In genomic region chr19:44728178-44728577, GRCh38 we compare ENCODE assay signal across 30 cellular contexts. TPM values are rescaled to one million over a fixed set of nuclear protein-coding genes. Genes with fewer than 3 reads are reported as not detected.
A peak's percentile ranks its signal among the peaks of the same experiment; 100 is the strongest.
DNase-seq lines count a peak whose midpoint lies in the region; ATAC-seq, FAIRE-seq and TF ChIP-seq lines count a peak whose summit lies in the region.
"Had no signal": no experiment of that assay in that cellular context is flagged by ENCODE, and none has a peak within 500 bp of the region (broad histone marks: within the 10 kb centered on the region; RNA-seq: fewer than 3 reads in every experiment).

No MANE protein-coding gene starts in this region.

- H3K4me1 Mint-ChIP-seq in activated CD4-positive, alpha-beta memory T cell treated with anti-CD3 and anti-CD28 coated beads for 36 hours (ENCODE audit: low read depth), result peaks cover 23% of the 10 kb centered on the region
- peaks cover 39% of the 10 kb centered on the region for H3K4me1 Mint-ChIP-seq in activated CD4-positive, alpha-beta memory T cell treated with anti-CD3 and anti-CD28 coated beads, Interleukin-2, amount 10 ng/mL, durations not matched to agents 7 days and 5 days

- no peaks in the 10 kb centered on the region for H4K20me1 ChIP-seq in OCI-LY7 (ENCODE audit: insufficient read depth, low read length)
- no peaks in the 10 kb centered on the region for H4K20me1 ChIP-seq in fibroblast of lung (ENCODE audit: control insufficient read depth, extremely low read depth, insufficient read depth, low read length)

- H3K36me3 ChIP-seq in OCI-LY7 (ENCODE audit: insufficient read depth, low read length), result no peaks in the 10 kb centered on the region
- no peaks in the 10 kb centered on the region for H3K36me3 ChIP-seq in fibroblast of lung (ENCODE audit: control insufficient read depth, insufficient read depth, low read length)
- H3K36me3 ChIP-seq: brain microvascular endothelial cell, stomach, thyroid gland had no signal

- peak overlapping the region; percentile 57 to 97 for H3K27ac ChIP-seq in A549
- H3K27ac ChIP-seq in OCI-LY7 (ENCODE audit: low read depth, low read length, poor library complexity, severe bottlenecking), result no peak overlapping the region
- H3K27ac ChIP-seq in fibroblast of lung (ENCODE audit: insufficient read depth, low read length), result no peak overlapping the region
- H3K27ac ChIP-seq: brain microvascular endothelial cell, stomach, thyroid gland had no signal

- ATAC-seq in A549 (no peak), GM19324 (IDR thresholded peaks at IDR 0.05; ENCODE audit: low FRiP score, unreplicated experiment) (no peak), GM21786 (IDR thresholded peaks at IDR 0.05; ENCODE audit: unreplicated experiment) (no peak)
- ATAC-seq: left lobe of liver, T-cell had no signal

- peak overlapping the region; percentile 52; the same call in 1 of the 2 replicates for H2AFZ ChIP-seq in OCI-LY7 (ENCODE audit: low read length)
- H2AFZ ChIP-seq in fibroblast of lung (ENCODE audit: low read length), result peak overlapping the region; percentile 37

- H3K4me3 Mint-ChIP-seq in activated CD4-positive, alpha-beta memory T cell treated with anti-CD3 and anti-CD28 coated beads for 36 hours, result peak overlapping the region; percentile 0
- H3K4me3 Mint-ChIP-seq in activated CD4-positive, alpha-beta memory T cell treated with anti-CD3 and anti-CD28 coated beads, Interleukin-2, amount 10 ng/mL, durations not matched to agents 7 days and 5 days, result no peak overlapping the region
- H3K4me3 Mint-ChIP-seq: memory B cell, T-cell had no signal

- no peaks in the 10 kb centered on the region for H3K27me3 ChIP-seq in fibroblast of lung (ENCODE audit: control insufficient read depth, insufficient read depth, low read length)
- H3K27me3 ChIP-seq: brain microvascular endothelial cell, stomach, thyroid gland had no signal

- DNase-seq in activated CD4-positive, alpha-beta memory T cell treated with anti-CD3 and anti-CD28 coated beads for 36 hours, result peak; percentile 32
- DNase-seq in activated CD4-positive, alpha-beta memory T cell treated with anti-CD3 and anti-CD28 coated beads, Interleukin-2, amount 10 ng/mL, durations not matched to agents 7 days and 5 days, result no peak
- DNase-seq in A549 (ENCODE audit: low read depth in 1 of 2, low spot score in 1 of 2) (no peak), OCI-LY7 (ENCODE audit: low spot score) (no peak), fibroblast of lung (ENCODE audit: low read depth in 2 of 2) (no peak), RCC 7860 (ENCODE audit: low spot score) (no peak)
- DNase-seq: activated effector memory CD4-positive, alpha-beta T cell treated with anti-CD3 and anti-CD28 coated beads, Interleukin-2, amount 50 U/mL, for 16 hours; amniotic stem cell; brain microvascular endothelial cell; DMS53; NCI-H2029 treated with DMSO at 0.1 percent for 48 hours; NCI-H526 treated with DMSO at 0.1 percent for 48 hours; occipital lobe; stimulated activated CD4-positive, alpha-beta T cell treated with anti-CD3 and anti-CD28 coated beads, Interleukin-15, amount 100 ng/mL, for 24 hours; stomach; T-cell; thyroid gland had no signal

- H3K9me3 ChIP-seq in A549 (no peaks in the 10 kb centered on the region), OCI-LY7 (ENCODE audit: low read length) (no peaks in the 10 kb centered on the region), fibroblast of lung (ENCODE audit: control insufficient read depth, insufficient read depth, low read depth, low read length) (no peaks in the 10 kb centered on the region)
- H3K9me3 ChIP-seq: stomach, thyroid gland had no signal

- H3K27ac Mint-ChIP-seq in activated CD4-positive, alpha-beta memory T cell treated with anti-CD3 and anti-CD28 coated beads for 36 hours, result peak overlapping the region; percentile 42
- no peak overlapping the region for H3K27ac Mint-ChIP-seq in activated CD4-positive, alpha-beta memory T cell treated with anti-CD3 and anti-CD28 coated beads, Interleukin-2, amount 10 ng/mL, durations not matched to agents 7 days and 5 days
- H3K27ac Mint-ChIP-seq: memory B cell had no signal

- H3K36me3 Mint-ChIP-seq in activated CD4-positive, alpha-beta memory T cell treated with anti-CD3 and anti-CD28 coated beads for 36 hours, result no peaks in the 10 kb centered on the region
- no peaks in the 10 kb centered on the region for H3K36me3 Mint-ChIP-seq in activated CD4-positive, alpha-beta memory T cell treated with anti-CD3 and anti-CD28 coated beads, Interleukin-2, amount 10 ng/mL, durations not matched to agents 7 days and 5 days (ENCODE audit: low read depth)
- H3K36me3 Mint-ChIP-seq: memory B cell, T-cell had no signal

- H3K4me1 ChIP-seq in A549, result peaks cover 51% of the 10 kb centered on the region
- H3K4me1 ChIP-seq in OCI-LY7 (ENCODE audit: insufficient read depth, low read length, poor library complexity, severe bottlenecking), result peaks cover 29% of the 10 kb centered on the region
- H3K4me1 ChIP-seq in fibroblast of lung (ENCODE audit: control insufficient read depth, extremely low read depth, insufficient read depth, low read length), result peaks cover 5% of the 10 kb centered on the region

- H3K9ac ChIP-seq in fibroblast of lung (ENCODE audit: insufficient read depth, low read length), result no peak overlapping the region

- peaks cover 2% of the 10 kb centered on the region for H3K27me3 Mint-ChIP-seq in activated CD4-positive, alpha-beta memory T cell treated with anti-CD3 and anti-CD28 coated beads for 36 hours
- H3K27me3 Mint-ChIP-seq in activated CD4-positive, alpha-beta memory T cell treated with anti-CD3 and anti-CD28 coated beads, Interleukin-2, amount 10 ng/mL, durations not matched to agents 7 days and 5 days, result peaks cover 2% of the 10 kb centered on the region
- H3K27me3 Mint-ChIP-seq: T-cell had no signal

- TF ChIP-seq CTCF in A549 (IDR thresholded peaks at IDR 0.05) (no peak), OCI-LY7 (conservative IDR thresholded peaks at IDR 0.05; ENCODE audit: low read length) (no peak), fibroblast of lung (conservative IDR thresholded peaks at IDR 0.05 in 1 of 2, IDR thresholded peaks at IDR 0.05 in 1 of 2; ENCODE audit: low read depth in 1 of 2, low read length in 2 of 2) (no peak)

- BruUV-seq in OCI-LY7 (replicated peaks; lab: Mats Ljungman, UMichigan), result no TSS peak

- no peak overlapping the region for H3K4me2 ChIP-seq in A549
- H3K4me2 ChIP-seq in OCI-LY7 (ENCODE audit: low read length), result no peak overlapping the region
- H3K4me2 ChIP-seq in fibroblast of lung (ENCODE audit: extremely low read depth, insufficient read depth, low read length), result no peak overlapping the region

- FAIRE-seq in A549 (lab: Jason Lieb, UNC) (no peak), RCC 7860 (lab: Jason Lieb, UNC) (no peak)
- FAIRE-seq: G401.6 had no signal

- POLR2A ChIA-PET in activated CD4-positive, alpha-beta memory T cell treated with anti-CD3 and anti-CD28 coated beads for 36 hours (lab: Charles Lee), result interaction anchor here (1.0 to 1.1 kb wide), 2 partner anchors 21 to 43 kb away, joined by 3 read pairs; no protein-coding TSS in a partner anchor
- POLR2A ChIA-PET in activated CD4-positive, alpha-beta memory T cell treated with anti-CD3 and anti-CD28 coated beads, Interleukin-2, amount 10 ng/mL, durations not matched to agents 7 days and 5 days (lab: Charles Lee), result interaction anchor here (0.9 to 1.8 kb wide), 4 partner anchors 11 to 42 kb away, joined by 3 to 4 read pairs (median 3); no protein-coding TSS in a partner anchor
- POLR2A ChIA-PET in A549 (lab: Yijun Ruan, JAX) (interaction anchor here (0.6 to 2.0 kb wide), 4 partner anchors 10 to 162 kb away, joined by 3 to 7 read pairs (median 4); partner anchors contain the start of gene TOMM40), OCI-LY7 (lab: Charles Lee) (no interaction called here)

- intact Hi-C loops in activated CD4-positive, alpha-beta memory T cell treated with anti-CD3 and anti-CD28 coated beads for 36 hours (cut with micrococcal nuclease), result no loop called here
- intact Hi-C loops in OCI-LY7 (cut with micrococcal nuclease; ENCODE audit: unreplicated experiment), result no loop called here

- WGBS in A549 (ENCODE audit: missing lambda C conversion rate), result 86% methylated on average over 6 of the region's 6 CpGs

- TF ChIP-seq EP300 in A549 (IDR thresholded peaks at IDR 0.05), result no peak

- TF ChIP-seq POLR2A in A549 (IDR thresholded peaks at IDR 0.05; ENCODE audit: low read length), result no peak

- TF ChIP-seq RAD21 in A549 (conservative IDR thresholded peaks at IDR 0.05 in 1 of 2, IDR thresholded peaks at IDR 0.05 in 1 of 2), result no peak

- CTCF ChIA-PET in activated CD4-positive, alpha-beta memory T cell treated with anti-CD3 and anti-CD28 coated beads for 36 hours (lab: Charles Lee), result interaction anchor here (0.8 to 4.8 kb wide), 5 partner anchors 13 to 71 kb away, joined by 3 to 36 read pairs (median 4); no protein-coding TSS in a partner anchor
- CTCF ChIA-PET in activated CD4-positive, alpha-beta memory T cell treated with anti-CD3 and anti-CD28 coated beads, Interleukin-2, amount 10 ng/mL, durations not matched to agents 7 days and 5 days (lab: Charles Lee), result interaction anchor here (1.0 to 10.1 kb wide), 2 partner anchors 25 to 45 kb away, joined by 3 to 336 read pairs; no protein-coding TSS in a partner anchor
- CTCF ChIA-PET in A549 (lab: Yijun Ruan, JAX), result interaction anchor here (0.9 to 42.5 kb wide), 9 partner anchors 9 to 224 kb away, joined by 3 to 1899 read pairs (median 4); partner anchors contain the start of genes BCL3, CBLC, CEACAM16 and NECTIN2
- CTCF ChIA-PET in OCI-LY7 (lab: Charles Lee; ENCODE audit: unreplicated experiment), result interaction anchor here (1.1 kb wide), 1 partner anchor 43 kb away, joined by 3 read pairs; no protein-coding TSS in a partner anchor

- H3K79me2 ChIP-seq in OCI-LY7 (ENCODE audit: insufficient read depth, low read depth, low read length), result no peaks in the 10 kb centered on the region
- H3K79me2 ChIP-seq in fibroblast of lung (ENCODE audit: control insufficient read depth, insufficient read depth, low read length), result no peaks in the 10 kb centered on the region

- no peaks in the 10 kb centered on the region for H3K9me3 Mint-ChIP-seq in activated CD4-positive, alpha-beta memory T cell treated with anti-CD3 and anti-CD28 coated beads for 36 hours
- no peaks in the 10 kb centered on the region for H3K9me3 Mint-ChIP-seq in activated CD4-positive, alpha-beta memory T cell treated with anti-CD3 and anti-CD28 coated beads, Interleukin-2, amount 10 ng/mL, durations not matched to agents 7 days and 5 days
- H3K9me3 Mint-ChIP-seq: memory B cell, T-cell had no signal

- H3K4me3 ChIP-seq in A549 (no peak overlapping the region), OCI-LY7 (ENCODE audit: low read depth, low read length, poor library complexity, severe bottlenecking) (no peak overlapping the region), fibroblast of lung (replicated peaks in 1 of 4; ENCODE audit: control extremely low read depth in 1 of 4, insufficient read depth in 1 of 4, low read depth in 3 of 4, low read length in 4 of 4) (no peak overlapping the region)
- H3K4me3 ChIP-seq: stomach, thyroid gland had no signal

- no peaks in the 10 kb centered on the region for H3K9me2 ChIP-seq in OCI-LY7 (ENCODE audit: insufficient read depth, low read length)

RNA-seq across cellular contexts. Expression of gene BCL3, which starts 20.3 kb away (rescaled TPM):
- total RNA-seq in activated CD4-positive, alpha-beta memory T cell treated with anti-CD3 and anti-CD28 coated beads for 36 hours, result 10 to 100 TPM; 75.0 to 79.6 TPM
- total RNA-seq in activated CD4-positive, alpha-beta memory T cell treated with anti-CD3 and anti-CD28 coated beads, Interleukin-2, amount 10 ng/mL, durations not matched to agents 7 days and 5 days, result 10 to 100 TPM; 63.4 to 66.6 TPM
- polyA plus RNA-seq in A549 (2011; rRNA removed), result 22.6 and 25.3 TPM in 2 replicates
- polyA plus RNA-seq in A549 (2012; cell fraction: cytosol; rRNA removed), result 103 and 138 TPM in 2 replicates
- 302 and 387 TPM in 2 replicates for polyA plus RNA-seq in A549 (2012; cell fraction: nucleus; rRNA removed)
- 49.6 to 80.7 TPM (median 72.1 TPM) in 3 replicates for polyA plus RNA-seq in A549 (2017; fragmentation: RNase III; extraction: RNeasy Plus Mini Kit Qiagen cat#74134 plus additional on column Dnase treatment)
- polyA minus RNA-seq in A549 (2011; rRNA and poly(A)+ RNA removed), result 27.4 and 33.8 TPM in 2 replicates
- total RNA-seq in OCI-LY7 (2014; rRNA removed; shearing (Covaris generic)), result 5.8 and 10.2 TPM in 2 replicates
- total RNA-seq in OCI-LY7 (2022), result 18.6 and 22.9 TPM in 2 replicates
- total RNA-seq in fibroblast of lung, result 10.8 and 20.6 TPM in 2 replicates
- polyA plus RNA-seq in fibroblast of lung, result 6.8 and 10.7 TPM in 2 replicates
- 50.8 and 53.1 TPM in 2 replicates for polyA plus RNA-seq in fibroblast of lung (2012)
- polyA minus RNA-seq in fibroblast of lung (ENCODE audit: low replicate concordance), result 37.8 and 45.9 TPM in 2 replicates
- total RNA-seq: occipital lobe had no signal

RNA-seq across cellular contexts. Expression of gene CEACAM16, which starts 29.2 kb away (rescaled TPM):
- not detected for total RNA-seq in activated CD4-positive, alpha-beta memory T cell treated with anti-CD3 and anti-CD28 coated beads for 36 hours
- not detected for total RNA-seq in activated CD4-positive, alpha-beta memory T cell treated with anti-CD3 and anti-CD28 coated beads, Interleukin-2, amount 10 ng/mL, durations not matched to agents 7 days and 5 days
- polyA plus RNA-seq in A549 (2011; rRNA removed), result not detected in 2 replicates
- polyA plus RNA-seq in A549 (2012; cell fraction: cytosol; rRNA removed), result 0.03 TPM in 1 of 2 replicates, not detected in the other
- 0.34 and 0.50 TPM in 2 replicates for polyA plus RNA-seq in A549 (2012; cell fraction: nucleus; rRNA removed)
- 0.08 to 0.11 TPM in 2 of 3 replicates, not detected in the other for polyA plus RNA-seq in A549 (2017; fragmentation: RNase III; extraction: RNeasy Plus Mini Kit Qiagen cat#74134 plus additional on column Dnase treatment)
- polyA minus RNA-seq in A549 (2011; rRNA and poly(A)+ RNA removed), result 0.34 and 0.58 TPM in 2 replicates
- total RNA-seq in OCI-LY7 (2014; rRNA removed; shearing (Covaris generic)), result not detected in 2 replicates
- not detected in 2 replicates for total RNA-seq in OCI-LY7 (2022)
- total RNA-seq in fibroblast of lung, result under 0.01 TPM in 1 of 2 replicates, not detected in the other
- polyA plus RNA-seq in fibroblast of lung, result not detected in 2 replicates
- not detected in 2 replicates for polyA plus RNA-seq in fibroblast of lung (2012)
- polyA minus RNA-seq in fibroblast of lung (ENCODE audit: low replicate concordance), result not detected in 2 replicates
- total RNA-seq: A673, chondrocyte, glomerular endothelial cell, HT-29, left lobe of liver, MCF 10A, occipital lobe, pulmonary artery endothelial cell, RPMI7951, SK-MEL-5, stomach, T-cell had no signal
- polyA plus RNA-seq: stomach had no signal

RNA-seq across cellular contexts. Expression of gene CBLC, which starts 49.5 kb away (rescaled TPM):
- total RNA-seq in activated CD4-positive, alpha-beta memory T cell treated with anti-CD3 and anti-CD28 coated beads for 36 hours, result not detected
- not detected for total RNA-seq in activated CD4-positive, alpha-beta memory T cell treated with anti-CD3 and anti-CD28 coated beads, Interleukin-2, amount 10 ng/mL, durations not matched to agents 7 days and 5 days
- polyA plus RNA-seq in A549 (2011; rRNA removed) (not detected in 2 replicates), A549 (2017; fragmentation: RNase III; extraction: RNeasy Plus Mini Kit Qiagen cat#74134 plus additional on column Dnase treatment) (not detected in 3 replicates), fibroblast of lung (0.06 TPM in 1 of 2 replicates, not detected in the other)
- 0.09 and 0.16 TPM in 2 replicates for polyA plus RNA-seq in A549 (2012; cell fraction: cytosol; rRNA removed)
- polyA plus RNA-seq in A549 (2012; cell fraction: nucleus; rRNA removed), result 0.16 and 0.21 TPM in 2 replicates
- 0.29 TPM in 1 of 2 replicates, not detected in the other for polyA minus RNA-seq in A549 (2011; rRNA and poly(A)+ RNA removed)
- total RNA-seq in OCI-LY7 (2014; rRNA removed; shearing (Covaris generic)), result not detected in 2 replicates
- total RNA-seq in OCI-LY7 (2022) (not detected in 2 replicates), fibroblast of lung (under 0.01 and 0.33 TPM in 2 replicates)
- not detected in 2 replicates for polyA plus RNA-seq in fibroblast of lung (2012)
- not detected in 2 replicates for polyA minus RNA-seq in fibroblast of lung (ENCODE audit: low replicate concordance)
- total RNA-seq: A673, chondrocyte, glomerular endothelial cell, occipital lobe, RPMI7951, SK-MEL-5 had no signal

RNA-seq across cellular contexts. Expression of gene CEACAM19, which starts 56.9 kb away (rescaled TPM):
- total RNA-seq in activated CD4-positive, alpha-beta memory T cell treated with anti-CD3 and anti-CD28 coated beads for 36 hours, result under 1 TPM; 0.31 to 0.57 TPM
- total RNA-seq in activated CD4-positive, alpha-beta memory T cell treated with anti-CD3 and anti-CD28 coated beads, Interleukin-2, amount 10 ng/mL, durations not matched to agents 7 days and 5 days, result under 1 TPM in 1 of 2 experiments, not detected in 1; 0.30 TPM
- polyA plus RNA-seq in A549 (2011; rRNA removed), result 8.2 and 13.7 TPM in 2 replicates
- 10.0 and 12.3 TPM in 2 replicates for polyA plus RNA-seq in A549 (2012; cell fraction: cytosol; rRNA removed)
- polyA plus RNA-seq in A549 (2012; cell fraction: nucleus; rRNA removed), result 75.3 and 87.9 TPM in 2 replicates
- 7.2 to 10.3 TPM (median 9.7 TPM) in 3 replicates for polyA plus RNA-seq in A549 (2017; fragmentation: RNase III; extraction: RNeasy Plus Mini Kit Qiagen cat#74134 plus additional on column Dnase treatment)
- 13.7 and 14.9 TPM in 2 replicates for polyA minus RNA-seq in A549 (2011; rRNA and poly(A)+ RNA removed)
- not detected in 2 replicates for total RNA-seq in OCI-LY7 (2014; rRNA removed; shearing (Covaris generic))
- not detected in 2 replicates for total RNA-seq in OCI-LY7 (2022)
- total RNA-seq in fibroblast of lung, result 3.1 and 7.8 TPM in 2 replicates
- polyA plus RNA-seq in fibroblast of lung, result 7.7 and 9.9 TPM in 2 replicates
- 13.4 and 17.4 TPM in 2 replicates for polyA plus RNA-seq in fibroblast of lung (2012)
- polyA minus RNA-seq in fibroblast of lung (ENCODE audit: low replicate concordance), result 9.1 and 12.4 TPM in 2 replicates

Comparison
In these comparisons a context has a peak if more than half of its experiments do, and no peak if none do; other contexts are left out.
1. H3K27ac ChIP-seq: peak in A549 (2 of 2); none in OCI-LY7 (single experiment) and fibroblast of lung (single experiment).